1 cellular context compared by ENCODE assay signal in genomic region chr3:25664066-25664809, GRCh38.
TF ChIP-seq lines count a peak whose summit lies in the region.

No MANE protein-coding gene starts in this region.

TF ChIP-seq in HepG2, 621 proteins besides CTCF, POLR2A, EP300 and RAD21 (continued from another document and continues in another):
- TF ChIP-seq CEBPZ (IDR thresholded peaks at IDR 0.05; ENCODE audit: low read length) (no peak), BCL6 (CRISPR knock-in tag; IDR thresholded peaks at IDR 0.05) (no peak), NFIB (CRISPR knock-in tag; IDR thresholded peaks at IDR 0.05; ENCODE audit: borderline replicate concordance) (no peak), KDM5A (IDR thresholded peaks at IDR 0.05; ENCODE audit: borderline replicate concordance, low read length) (no peak), MBNL3 (CRISPR knock-in tag; conservative IDR thresholded peaks at IDR 0.05) (no peak), ZNF431 (CRISPR knock-in tag; IDR thresholded peaks at IDR 0.05; ENCODE audit: borderline replicate concordance, low read depth) (no peak), GMEB2 (CRISPR knock-in tag; IDR thresholded peaks at IDR 0.05; ENCODE audit: low read depth) (no peak), TBX2 (CRISPR knock-in tag; IDR thresholded peaks at IDR 0.05; ENCODE audit: borderline replicate concordance) (no peak), ZBTB34 (CRISPR knock-in tag; IDR thresholded peaks at IDR 0.05) (no peak), ZNF709 (CRISPR knock-in tag; IDR thresholded peaks at IDR 0.05) (no peak), ZBTB25 (CRISPR knock-in tag; IDR thresholded peaks at IDR 0.05) (no peak), ZNF768 (CRISPR knock-in tag; IDR thresholded peaks at IDR 0.05) (no peak), CSRNP1 (CRISPR knock-in tag; IDR thresholded peaks at IDR 0.05) (no peak), NFKB2 (CRISPR knock-in tag; IDR thresholded peaks at IDR 0.05; ENCODE audit: borderline replicate concordance) (no peak), SMAD1 (CRISPR knock-in tag; IDR thresholded peaks at IDR 0.05; ENCODE audit: borderline replicate concordance, low read depth) (no peak), ZNF296 (CRISPR knock-in tag; conservative IDR thresholded peaks at IDR 0.05) (no peak), ZNF24 (IDR thresholded peaks at IDR 0.05) (no peak), ZNF777 (CRISPR knock-in tag; IDR thresholded peaks at IDR 0.05) (peak; percentile 53), HDAC6 (IDR thresholded peaks at IDR 0.05; ENCODE audit: low read depth, low read length) (no peak), NCOA2 (CRISPR knock-in tag; IDR thresholded peaks at IDR 0.05) (no peak), DMTF1 (CRISPR knock-in tag; IDR thresholded peaks at IDR 0.05) (no peak), THRA (CRISPR knock-in tag; IDR thresholded peaks at IDR 0.05; ENCODE audit: borderline replicate concordance) (no peak), IKZF4 (CRISPR knock-in tag; IDR thresholded peaks at IDR 0.05; ENCODE audit: borderline replicate concordance, low read depth, not compliant biosample characterization) (no peak), MYPOP (CRISPR knock-in tag; IDR thresholded peaks at IDR 0.05) (no peak), LBX2 (CRISPR knock-in tag; IDR thresholded peaks at IDR 0.05; ENCODE audit: borderline replicate concordance) (no peak), ZNF180 (CRISPR knock-in tag; IDR thresholded peaks at IDR 0.05; ENCODE audit: borderline replicate concordance, low read depth) (no peak), TEAD3 (CRISPR knock-in tag; optimal IDR thresholded peaks at IDR 0.05; ENCODE audit: borderline replicate concordance) (no peak), REST (IDR thresholded peaks at IDR 0.05; ENCODE audit: borderline replicate concordance in 1 of 2, low read depth in 1 of 2, low read length in 2 of 2) (no peak), ARHGAP35 (CRISPR knock-in tag; IDR thresholded peaks at IDR 0.05; ENCODE audit: borderline replicate concordance) (no peak), ARID3A (IDR thresholded peaks at IDR 0.05; ENCODE audit: low read depth, low read length) (no peak), XBP1 (CRISPR knock-in tag; IDR thresholded peaks at IDR 0.05) (no peak), ATAD3A (CRISPR knock-in tag; IDR thresholded peaks at IDR 0.05) (no peak)
